Comparison of ENCODE assay signal across 1 cellular context in the genomic region with DNA sequence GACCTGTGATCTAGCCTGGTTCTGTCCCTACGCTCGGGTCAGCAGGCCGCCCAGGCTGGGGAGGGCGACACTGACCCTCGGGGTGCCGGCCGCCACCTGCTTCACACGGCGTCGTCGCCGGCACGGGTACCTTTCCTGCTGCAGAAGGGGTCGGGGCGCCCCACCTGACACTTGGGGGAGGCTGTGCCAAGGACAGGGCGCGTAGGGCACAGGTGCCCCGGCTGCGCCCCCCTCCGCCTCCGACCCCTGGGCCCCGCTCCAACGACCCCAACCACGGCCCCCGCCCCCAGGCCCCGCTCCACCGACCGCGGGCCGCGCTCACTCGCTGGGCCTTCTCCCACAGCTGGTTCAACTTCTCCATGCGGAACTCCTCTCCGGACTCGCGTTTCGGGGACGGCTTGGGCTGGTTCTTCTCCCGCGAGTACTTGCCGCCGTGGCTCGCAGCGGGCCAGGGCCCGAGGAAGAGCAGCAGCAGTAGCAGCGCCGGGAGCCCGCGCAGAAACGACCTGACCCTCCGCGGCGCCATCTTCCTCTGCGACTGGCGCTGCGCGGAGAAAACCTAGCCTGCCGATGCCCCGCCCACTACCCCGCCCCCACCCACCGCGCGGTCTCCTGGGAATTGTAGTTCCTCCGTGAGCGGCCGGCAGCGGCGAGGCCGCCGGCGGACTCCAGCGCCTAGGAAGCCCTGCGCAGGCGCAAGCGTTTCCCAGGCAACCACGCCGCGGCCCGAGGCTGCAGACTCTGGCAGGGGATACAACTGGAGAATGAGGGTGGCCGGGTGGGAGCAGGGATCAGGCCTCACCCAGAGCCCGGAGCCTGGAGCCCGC.
TF ChIP-seq lines count a peak whose summit lies in the region.

A gene with protein sequence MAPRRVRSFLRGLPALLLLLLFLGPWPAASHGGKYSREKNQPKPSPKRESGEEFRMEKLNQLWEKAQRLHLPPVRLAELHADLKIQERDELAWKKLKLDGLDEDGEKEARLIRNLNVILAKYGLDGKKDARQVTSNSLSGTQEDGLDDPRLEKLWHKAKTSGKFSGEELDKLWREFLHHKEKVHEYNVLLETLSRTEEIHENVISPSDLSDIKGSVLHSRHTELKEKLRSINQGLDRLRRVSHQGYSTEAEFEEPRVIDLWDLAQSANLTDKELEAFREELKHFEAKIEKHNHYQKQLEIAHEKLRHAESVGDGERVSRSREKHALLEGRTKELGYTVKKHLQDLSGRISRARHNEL (minus strand): TSS at position 536 of the 827 bp plus-strand sequence. CDS start 10 bp downstream, at position 526.

TF ChIP-seq in HepG2, 621 proteins besides CTCF, POLR2A, EP300 and RAD21 (continued from another document):
- TF ChIP-seq, protein P1, sequence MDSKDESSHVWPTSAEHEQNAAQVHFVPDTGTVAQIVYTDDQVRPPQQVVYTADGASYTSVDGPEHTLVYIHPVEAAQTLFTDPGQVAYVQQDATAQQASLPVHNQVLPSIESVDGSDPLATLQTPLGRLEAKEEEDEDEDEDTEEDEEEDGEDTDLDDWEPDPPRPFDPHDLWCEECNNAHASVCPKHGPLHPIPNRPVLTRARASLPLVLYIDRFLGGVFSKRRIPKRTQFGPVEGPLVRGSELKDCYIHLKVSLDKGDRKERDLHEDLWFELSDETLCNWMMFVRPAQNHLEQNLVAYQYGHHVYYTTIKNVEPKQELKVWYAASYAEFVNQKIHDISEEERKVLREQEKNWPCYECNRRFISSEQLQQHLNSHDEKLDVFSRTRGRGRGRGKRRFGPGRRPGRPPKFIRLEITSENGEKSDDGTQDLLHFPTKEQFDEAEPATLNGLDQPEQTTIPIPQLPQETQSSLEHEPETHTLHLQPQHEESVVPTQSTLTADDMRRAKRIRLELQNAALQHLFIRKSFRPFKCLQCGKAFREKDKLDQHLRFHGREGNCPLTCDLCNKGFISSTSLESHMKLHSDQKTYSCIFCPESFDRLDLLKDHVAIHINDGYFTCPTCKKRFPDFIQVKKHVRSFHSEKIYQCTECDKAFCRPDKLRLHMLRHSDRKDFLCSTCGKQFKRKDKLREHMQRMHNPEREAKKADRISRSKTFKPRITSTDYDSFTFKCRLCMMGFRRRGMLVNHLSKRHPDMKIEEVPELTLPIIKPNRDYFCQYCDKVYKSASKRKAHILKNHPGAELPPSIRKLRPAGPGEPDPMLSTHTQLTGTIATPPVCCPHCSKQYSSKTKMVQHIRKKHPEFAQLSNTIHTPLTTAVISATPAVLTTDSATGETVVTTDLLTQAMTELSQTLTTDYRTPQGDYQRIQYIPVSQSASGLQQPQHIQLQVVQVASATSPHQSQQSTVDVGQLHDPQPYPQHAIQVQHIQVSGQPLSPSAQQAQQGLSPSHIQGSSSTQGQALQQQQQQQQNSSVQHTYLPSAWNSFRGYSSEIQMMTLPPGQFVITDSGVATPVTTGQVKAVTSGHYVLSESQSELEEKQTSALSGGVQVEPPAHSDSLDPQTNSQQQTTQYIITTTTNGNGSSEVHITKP (CRISPR knock-in tag; IDR thresholded peaks at IDR 0.05; ENCODE audit: low read depth) = no peak
- TF ChIP-seq ATAD3A (CRISPR knock-in tag; IDR thresholded peaks at IDR 0.05) (no peak), ZNF713 (CRISPR knock-in tag; IDR thresholded peaks at IDR 0.05) (no peak), TBX2 (CRISPR knock-in tag; IDR thresholded peaks at IDR 0.05; ENCODE audit: borderline replicate concordance) (peak; percentile 56), ZHX1 (CRISPR knock-in tag; IDR thresholded peaks at IDR 0.05; ENCODE audit: low read depth) (0 out of 2 replicates have a peak, but pooled peaks have one; percentile 52), REPIN1 (CRISPR knock-in tag; IDR thresholded peaks at IDR 0.05; ENCODE audit: borderline replicate concordance, low read depth) (peak; percentile 73; the same call in 1 of the 2 replicates), YY1 (IDR thresholded peaks at IDR 0.05; ENCODE audit: insufficient read depth, insufficient replicate concordance, low read depth, low read length) (peak; percentile 96), ZNF777 (CRISPR knock-in tag; IDR thresholded peaks at IDR 0.05) (peak; percentile 70), HHEX (CRISPR knock-in tag; IDR thresholded peaks at IDR 0.05) (no peak), SETDB1 (CRISPR knock-in tag; IDR thresholded peaks at IDR 0.05; ENCODE audit: borderline replicate concordance) (no peak), ZNF761 (CRISPR knock-in tag; conservative IDR thresholded peaks at IDR 0.05) (0 out of 2 replicates have a peak, but pooled peaks have one; percentile 44), ZNF263 (CRISPR knock-in tag; IDR thresholded peaks at IDR 0.05) (peak; percentile 55; the same call in 1 of the 2 replicates), AGO1 (IDR thresholded peaks at IDR 0.05; ENCODE audit: low read depth, low read length, poor library complexity, severe bottlenecking) (peak; percentile 10)
- TF ChIP-seq, protein P2, sequence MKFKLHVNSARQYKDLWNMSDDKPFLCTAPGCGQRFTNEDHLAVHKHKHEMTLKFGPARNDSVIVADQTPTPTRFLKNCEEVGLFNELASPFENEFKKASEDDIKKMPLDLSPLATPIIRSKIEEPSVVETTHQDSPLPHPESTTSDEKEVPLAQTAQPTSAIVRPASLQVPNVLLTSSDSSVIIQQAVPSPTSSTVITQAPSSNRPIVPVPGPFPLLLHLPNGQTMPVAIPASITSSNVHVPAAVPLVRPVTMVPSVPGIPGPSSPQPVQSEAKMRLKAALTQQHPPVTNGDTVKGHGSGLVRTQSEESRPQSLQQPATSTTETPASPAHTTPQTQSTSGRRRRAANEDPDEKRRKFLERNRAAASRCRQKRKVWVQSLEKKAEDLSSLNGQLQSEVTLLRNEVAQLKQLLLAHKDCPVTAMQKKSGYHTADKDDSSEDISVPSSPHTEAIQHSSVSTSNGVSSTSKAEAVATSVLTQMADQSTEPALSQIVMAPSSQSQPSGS (CRISPR knock-in tag; IDR thresholded peaks at IDR 0.05) = no peak; the same call in none of the 2 replicates
